In the genomic region with DNA sequence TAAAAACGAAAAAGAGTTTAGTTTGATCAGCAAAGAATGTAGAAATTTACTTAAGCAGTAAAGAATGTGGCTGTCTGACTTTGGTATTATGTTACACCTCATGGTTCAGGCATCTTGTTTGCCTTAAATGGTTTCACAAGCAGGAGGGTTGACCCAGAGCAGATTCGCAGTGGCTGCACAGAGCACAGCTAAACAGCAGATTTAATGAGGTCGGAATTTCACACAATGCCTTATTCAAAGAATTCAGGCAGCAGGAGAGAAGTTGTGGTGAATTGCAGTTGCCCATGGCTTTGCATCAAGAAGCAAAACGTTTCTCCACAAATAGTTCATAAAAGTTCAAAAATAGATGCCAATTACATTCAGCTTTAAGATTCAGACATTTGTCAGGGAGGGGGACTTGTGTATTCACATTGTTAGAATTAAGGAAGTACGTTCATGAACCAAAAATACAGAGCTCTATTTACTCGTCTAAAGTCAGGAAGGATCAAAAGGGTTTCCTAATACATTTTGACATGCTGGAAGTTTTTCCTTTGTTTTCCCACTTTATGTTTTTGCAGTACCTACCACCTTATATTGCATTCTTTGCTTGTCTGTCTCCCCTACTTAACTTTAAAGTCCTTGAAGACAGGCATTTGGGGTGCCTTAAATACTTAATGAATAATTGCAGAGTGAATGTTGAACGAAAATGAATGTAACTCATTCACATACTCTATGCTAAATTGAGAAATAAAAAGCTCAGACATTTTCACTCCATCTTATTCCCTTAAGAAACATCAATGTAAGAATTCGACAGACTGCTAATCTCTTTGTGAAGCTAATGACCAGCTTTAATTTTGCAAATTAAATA, we compare ENCODE assay signal across 8 cellular contexts.
A peak's percentile ranks its signal among the peaks of the same experiment; 100 is the strongest.
DNase-seq lines count a peak whose midpoint lies in the region; ATAC-seq and FAIRE-seq lines count a peak whose summit lies in the region.

No MANE protein-coding gene starts in this region.

- peaks cover 0 to 14% (median 3%) of the 10 kb centered on the region in 3 donors for H3K4me1 ChIP-seq in skeletal muscle tissue (ENCODE audit: control insufficient read depth in 3 of 3, insufficient read depth in 3 of 3, low read length in 3 of 3)

- H3K36me3 ChIP-seq in skeletal muscle tissue (ENCODE audit: control insufficient read depth in 3 of 3, insufficient read depth in 3 of 3, low read length in 3 of 3) = no peaks in the 10 kb centered on the region

- peak overlapping the region; percentile 0 to 38 (median 17) for H3K4me3 ChIP-seq in skeletal muscle tissue (ENCODE audit: low read length in 3 of 3)

- H3K27me3 ChIP-seq in skeletal muscle tissue (ENCODE audit: control insufficient read depth in 3 of 3, insufficient read depth in 3 of 3, low read length in 3 of 3) = no peaks in the 10 kb centered on the region

- peak; percentile 92 for FAIRE-seq in TTC549 (lab: Jason Lieb, UNC)

- peaks cover 0 to 6% (median 0%) of the 10 kb centered on the region in 3 donors for H3K9me3 ChIP-seq in skeletal muscle tissue (ENCODE audit: control insufficient read depth in 3 of 3, low read length in 3 of 3)

- H3K9ac ChIP-seq in skeletal muscle tissue (ENCODE audit: low read depth in 1 of 3, low read length in 3 of 3) = peak overlapping the region in 2 of 3 donors; percentile 9 to 52

- H3K27ac ChIP-seq in skeletal muscle tissue (ENCODE audit: low read depth, low read length) = peak overlapping the region; percentile 73

- ATAC-seq in GM18511 (IDR thresholded peaks at IDR 0.05; ENCODE audit: unreplicated experiment) (no peak), HG03045 (IDR thresholded peaks at IDR 0.05; ENCODE audit: unreplicated experiment) (no peak)

- DNase-seq in HCEC 1CT (peak; percentile 99), iPS DF 19.7 (ENCODE audit: low read depth, low spot score) (peak; percentile 45), CD1c-positive myeloid dendritic cell (ENCODE audit: extremely low spot score) (no peak)
- no peak for DNase-seq in activated CD8-positive, alpha-beta memory T cell treated with anti-CD3 and anti-CD28 coated beads, Interleukin-2, amount 50 U/mL, for 48 hours

Comparison
In these comparisons a context has a peak if more than half of its experiments do, and no peak if none do; other contexts are left out.
1. DNase-seq: peak in HCEC 1CT (single experiment) and iPS DF 19.7 (single experiment); none in activated CD8-positive, alpha-beta memory T cell treated with anti-CD3 and anti-CD28 coated beads, Interleukin-2, amount 50 U/mL, for 48 hours (single experiment) and CD1c-positive myeloid dendritic cell (single experiment).